ENCODE assay signal across 20 cellular contexts in the genomic region with DNA sequence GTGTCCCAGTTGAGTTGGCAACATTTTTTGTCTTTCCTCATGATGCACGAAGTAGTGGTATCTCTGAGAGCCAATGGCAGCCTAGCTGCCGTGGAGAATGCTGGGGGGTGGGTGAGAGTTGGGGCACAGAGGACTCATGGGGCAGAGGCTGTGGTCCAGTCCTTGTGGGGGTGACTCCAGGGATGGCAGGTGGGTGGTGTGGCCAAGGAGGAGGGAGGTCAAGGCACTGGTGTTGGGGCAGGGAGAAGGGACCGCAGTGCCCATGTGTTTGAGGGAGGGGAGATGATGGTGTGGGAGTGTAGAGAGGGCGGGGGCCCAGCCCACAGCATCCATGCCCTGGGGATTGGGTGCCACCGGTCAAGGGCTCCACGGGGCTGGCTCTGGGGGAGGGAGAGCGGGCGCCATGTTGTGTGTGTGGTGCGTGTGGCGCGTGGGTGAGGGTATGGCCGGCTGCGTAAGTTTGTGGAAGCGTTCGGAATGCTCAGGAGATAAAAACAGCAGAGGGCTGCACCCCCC.
"Had no signal": no experiment of that assay in that cellular context is flagged by ENCODE, and none has a peak within 500 bp of the region (broad histone marks: within the 10 kb centered on the region; RNA-seq: fewer than 3 reads in every experiment).

No MANE protein-coding gene starts in this region.

- H3K36me3 ChIP-seq: ascending aorta, esophagus muscularis mucosa had no signal

- H3K27ac Mint-ChIP-seq: mesothelial cell of epicardium, nephron progenitor cell, progenitor cell of endocrine pancreas, T-cell, type B pancreatic cell had no signal

- H3K27ac ChIP-seq: ascending aorta, esophagus muscularis mucosa, testis had no signal

- H3K4me3 Mint-ChIP-seq: mesothelial cell of epicardium, nephron progenitor cell, T-cell, type B pancreatic cell had no signal

- H3K9me3 ChIP-seq: ascending aorta, testis had no signal

- DNase-seq: activated CD4-positive, CD25-positive, alpha-beta regulatory T cell treated with anti-CD3 and anti-CD28 coated beads, Interleukin-2, amount 50 U/mL, for 72 hours; activated CD8-positive, alpha-beta memory T cell treated with anti-CD3 and anti-CD28 coated beads for 24 hours; activated CD8-positive, alpha-beta memory T cell treated with anti-CD3 and anti-CD28 coated beads, Interleukin-2, amount 50 U/mL, for 48 hours; activated effector memory CD4-positive, alpha-beta T cell treated with Interleukin-2 at 50 U/mL for 16 hours; activated naive CD4-positive, alpha-beta T cell treated with anti-CD3 and anti-CD28 coated beads, Interleukin-2, amount 50 U/mL, for 16 hours; activated T-cell treated with anti-CD3 and anti-CD28 coated beads, Interleukin-2, amount 50 U/mL, for 48 hours; effector CD8-positive, alpha-beta T cell; nephron progenitor cell; occipital lobe; stimulated activated CD4-positive, alpha-beta T cell treated with anti-CD3 and anti-CD28 coated beads, Interleukin-2, amount 100 ng/mL, for 24 hours; T-cell; T1000; testis had no signal

- H3K27me3 Mint-ChIP-seq: progenitor cell of endocrine pancreas, T-cell had no signal

- H3K9me3 Mint-ChIP-seq: T-cell, type B pancreatic cell had no signal

- ATAC-seq: SK-N-SH treated with all-trans-retinoic acid at 6 μM for 48 hours, T-cell had no signal

- H3K27me3 ChIP-seq: ascending aorta, testis had no signal

- H3K4me1 ChIP-seq: ascending aorta, esophagus muscularis mucosa, testis had no signal

- H3K4me3 ChIP-seq: ascending aorta, esophagus muscularis mucosa, testis had no signal

- FAIRE-seq: endothelial cell of umbilical vein had no signal
